8 cellular contexts compared by ENCODE assay signal in genomic region chr17:2393184-2393953, GRCh38. TPM values are rescaled to one million over a fixed set of nuclear protein-coding genes. Genes with fewer than 3 reads are reported as not detected.
A peak's percentile ranks its signal among the peaks of the same experiment; 100 is the strongest.
DNase-seq lines count a peak whose midpoint lies in the region; ATAC-seq and TF ChIP-seq lines count a peak whose summit lies in the region.

No MANE protein-coding gene starts in this region.

- DNase-seq in A673 (ENCODE audit: low spot score) (peak; percentile 96), NCI-H2196 treated with DMSO at 0.1 percent for 48 hours (lab: John Stamatoyannopoulos, UW; ENCODE audit: unreplicated experiment) (peak; percentile 20), cerebellar cortex (ENCODE audit: low spot score) (peak; percentile 83), kidney epithelial cell (ENCODE audit: low read depth) (no peak)
- peak; percentile 87 for DNase-seq in activated CD4-positive, CD25-positive, alpha-beta regulatory T cell treated with anti-CD3 and anti-CD28 coated beads, Interleukin-2, amount 50 U/mL, for 72 hours
- DNase-seq in stimulated activated CD4-positive, alpha-beta T cell treated with anti-CD3 and anti-CD28 coated beads, Interleukin-15, amount 100 ng/mL, for 1 hour (ENCODE audit: low read depth in 1 of 2, low spot score in 1 of 2) = peak; percentile 83 to 87

- intact Hi-C loops in A673 (cut with micrococcal nuclease; ENCODE audit: unreplicated experiment) = no loop called here

- no peak for TF ChIP-seq CTCF in A673 (conservative IDR thresholded peaks at IDR 0.05; ENCODE audit: low read depth, low read length)
- TF ChIP-seq CTCF in kidney epithelial cell (IDR thresholded peaks at IDR 0.05; ENCODE audit: insufficient read depth, low read length, poor library complexity, severe bottlenecking) = no peak

- POLR2A ChIA-PET in A673 (lab: Charles Lee; ENCODE audit: low non-redundant PET) = interaction anchor here (0.6 kb wide), 1 partner anchor 8 kb away, joined by 9 read pairs; no protein-coding TSS in a partner anchor

- peak; percentile 42 for ATAC-seq in HG03045 (IDR thresholded peaks at IDR 0.05; ENCODE audit: unreplicated experiment)

- no peaks in the 10 kb centered on the region for H3K9me3 ChIP-seq in A673 (ENCODE audit: low read depth, low read length, poor library complexity, severe bottlenecking)

- H3K36me3 ChIP-seq in A673 (ENCODE audit: insufficient read depth, low read length, poor library complexity, severe bottlenecking) = no peaks in the 10 kb centered on the region
- peaks cover 1% of the 10 kb centered on the region for H3K36me3 ChIP-seq in kidney epithelial cell (ENCODE audit: control insufficient read depth, insufficient read depth, low read length)

- no peaks in the 10 kb centered on the region for H3K27me3 ChIP-seq in A673 (replicated peaks; ENCODE audit: insufficient read depth, low read depth, low read length, poor library complexity)
- H3K27me3 ChIP-seq in kidney epithelial cell (ENCODE audit: control insufficient read depth, insufficient read depth, low read length) = no peaks in the 10 kb centered on the region

- no TSS peak for BruUV-seq in A673 (replicated peaks; lab: Mats Ljungman, UMichigan)

- TF ChIP-seq POLR2A in GM18526 (IDR thresholded peaks at IDR 0.05; ENCODE audit: extremely low read depth, insufficient read length) = peak; percentile 53

- H3K27ac ChIP-seq in A673 (ENCODE audit: low read depth, low read length, poor library complexity, severe bottlenecking) = peak overlapping the region; percentile 100

- CTCF ChIA-PET in A673 (lab: Charles Lee) = interaction anchor here (1.4 to 1.8 kb wide), 2 partner anchors 11 to 23 kb away, joined by 7 to 9 read pairs; no protein-coding TSS in a partner anchor

- H3K4me3 ChIP-seq in A673 (ENCODE audit: low read depth, low read length, poor library complexity, severe bottlenecking) = peak overlapping the region; percentile 78
- peak overlapping the region; percentile 69 for H3K4me3 ChIP-seq in kidney epithelial cell (ENCODE audit: low read depth, low read length)

- peaks cover 53% of the 10 kb centered on the region for H3K4me1 ChIP-seq in A673 (ENCODE audit: insufficient read depth, low read length, poor library complexity, severe bottlenecking)

RNA-seq across cellular contexts. Expression of gene MNT, which starts 7.5 kb away (rescaled TPM):
- total RNA-seq in A673 (2021) (32.1 and 33.4 TPM in 2 replicates), kidney epithelial cell (8.7 and 15.1 TPM in 2 replicates)

RNA-seq across cellular contexts. Expression of gene SGSM2, which starts 56.1 kb away (rescaled TPM):
- total RNA-seq in A673 (2021) = 81.2 and 95.0 TPM in 2 replicates
- 24.7 and 49.4 TPM in 2 replicates for total RNA-seq in kidney epithelial cell

RNA-seq across cellular contexts. Expression of gene TSR1, which starts 57.1 kb away (rescaled TPM):
- total RNA-seq in A673 (2021) (78.9 and 91.0 TPM in 2 replicates), kidney epithelial cell (44.8 and 49.1 TPM in 2 replicates)
